Comparison of ENCODE assay signal across 26 cellular contexts in the genomic region with DNA sequence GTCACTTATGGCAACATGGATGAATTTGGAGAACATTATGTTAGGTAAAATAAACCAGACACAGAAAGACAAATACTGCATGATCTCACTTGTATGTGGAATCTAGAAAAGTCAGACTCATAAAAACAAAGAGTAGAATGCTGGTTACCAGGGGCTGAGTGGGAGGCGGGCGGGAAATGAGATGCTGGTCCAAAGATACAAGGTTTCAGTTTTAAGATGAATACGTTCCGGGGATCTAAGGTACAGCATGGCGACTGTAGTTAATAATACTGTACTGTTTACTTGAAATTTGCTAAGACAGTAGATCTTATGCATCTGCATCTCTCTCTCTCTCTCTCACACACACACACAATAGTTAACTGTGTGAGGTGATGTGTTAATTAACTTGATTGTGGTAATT. TPM values are rescaled to one million over a fixed set of nuclear protein-coding genes. Genes with fewer than 3 reads are reported as not detected.
DNase-seq lines count a peak whose midpoint lies in the region; ATAC-seq lines count a peak whose summit lies in the region.
"Had no signal": no experiment of that assay in that cellular context is flagged by ENCODE, and none has a peak within 500 bp of the region (broad histone marks: within the 10 kb centered on the region; RNA-seq: fewer than 3 reads in every experiment).

No MANE protein-coding gene starts in this region.

- CTCF ChIA-PET in activated naive CD4-positive, alpha-beta T cell treated with anti-CD3 and anti-CD28 coated beads, Interleukin-2, amount 10 ng/mL, durations not matched to agents 7 days and 5 days (lab: Charles Lee) = interaction anchor here (2.2 kb wide), 1 partner anchor 14 kb away, joined by 7 read pairs; no protein-coding TSS in a partner anchor

- peak; percentile 70 to 71 for ATAC-seq in activated CD4-positive, CD25-positive, alpha-beta regulatory T cell treated with anti-CD3 and anti-CD28 coated beads, Interleukin-2, amount 50 U/mL, for 24 hours
- ATAC-seq in activated naive CD4-positive, alpha-beta T cell treated with anti-CD3 and anti-CD28 coated beads, Interleukin-2, amount 50 U/mL, for 72 hours = peak; percentile 30 to 83
- peak; percentile 20 for ATAC-seq in activated naive CD8-positive, alpha-beta T cell treated with anti-CD3 and anti-CD28 coated beads, Interleukin-2, amount 50 U/mL, for 24 hours
- peak; percentile 16 for ATAC-seq in stimulated activated naive CD8-positive, alpha-beta T cell treated with anti-CD3 and anti-CD28 coated beads, Interleukin-15, Interleukin-2, amounts not matched to agents 100 U/mL and 50 U/mL, for 24 hours
- ATAC-seq in HG03439 (IDR thresholded peaks at IDR 0.05; ENCODE audit: unreplicated experiment) = no peak
- ATAC-seq: effector memory CD8-positive, alpha-beta T cell; GM12878; GM23338; sciatic nerve had no signal

- H3K27ac Mint-ChIP-seq in activated naive CD4-positive, alpha-beta T cell treated with anti-CD3 and anti-CD28 coated beads, Interleukin-2, amount 50 U/mL, for 72 hours = peak overlapping the region in 1 of 2 donors; percentile 7
- no peak overlapping the region for H3K27ac Mint-ChIP-seq in activated naive CD4-positive, alpha-beta T cell treated with anti-CD3 and anti-CD28 coated beads, Interleukin-2, amount 10 ng/mL, durations not matched to agents 7 days and 5 days
- no peak overlapping the region for H3K27ac Mint-ChIP-seq in activated naive CD8-positive, alpha-beta T cell treated with anti-CD3 and anti-CD28 coated beads, Interleukin-2, amount 50 U/mL, for 24 hours
- H3K27ac Mint-ChIP-seq: CD4-positive, alpha-beta T cell; GM23338; HFFc6; mesothelial cell of epicardium; naive B cell had no signal

- H3K27me3 Mint-ChIP-seq in activated naive CD4-positive, alpha-beta T cell treated with anti-CD3 and anti-CD28 coated beads, Interleukin-2, amount 10 ng/mL, durations not matched to agents 7 days and 5 days = peaks cover 2% of the 10 kb centered on the region
- H3K27me3 Mint-ChIP-seq in activated naive CD8-positive, alpha-beta T cell treated with anti-CD3 and anti-CD28 coated beads, Interleukin-2, amount 50 U/mL, for 24 hours = no peaks in the 10 kb centered on the region
- H3K27me3 Mint-ChIP-seq: CD4-positive, alpha-beta T cell had no signal

- peaks cover 6 to 11% of the 10 kb centered on the region in 2 donors for H3K36me3 Mint-ChIP-seq in activated naive CD4-positive, alpha-beta T cell treated with anti-CD3 and anti-CD28 coated beads, Interleukin-2, amount 50 U/mL, for 72 hours
- H3K36me3 Mint-ChIP-seq in activated naive CD4-positive, alpha-beta T cell treated with anti-CD3 and anti-CD28 coated beads, Interleukin-2, amount 10 ng/mL, durations not matched to agents 7 days and 5 days = peaks cover 9% of the 10 kb centered on the region
- no peaks in the 10 kb centered on the region for H3K36me3 Mint-ChIP-seq in activated naive CD8-positive, alpha-beta T cell treated with anti-CD3 and anti-CD28 coated beads, Interleukin-2, amount 50 U/mL, for 24 hours (ENCODE audit: low read depth)
- H3K36me3 Mint-ChIP-seq: activated naive CD4-positive, alpha-beta T cell treated with anti-CD3 and anti-CD28 coated beads, Interleukin-2, amount 50 U/mL, for 24 hours; mesothelial cell of epicardium; naive B cell had no signal

- peaks cover 7 to 11% of the 10 kb centered on the region in 2 donors for H3K9me3 Mint-ChIP-seq in activated naive CD4-positive, alpha-beta T cell treated with anti-CD3 and anti-CD28 coated beads, Interleukin-2, amount 50 U/mL, for 72 hours
- H3K9me3 Mint-ChIP-seq in activated naive CD4-positive, alpha-beta T cell treated with anti-CD3 and anti-CD28 coated beads, Interleukin-2, amount 10 ng/mL, durations not matched to agents 7 days and 5 days = peaks cover 12% of the 10 kb centered on the region
- H3K9me3 Mint-ChIP-seq in activated naive CD8-positive, alpha-beta T cell treated with anti-CD3 and anti-CD28 coated beads, Interleukin-2, amount 50 U/mL, for 24 hours = no peaks in the 10 kb centered on the region
- H3K9me3 Mint-ChIP-seq: activated naive CD4-positive, alpha-beta T cell treated with anti-CD3 and anti-CD28 coated beads, Interleukin-2, amount 50 U/mL, for 24 hours; CD4-positive, alpha-beta T cell; effector memory CD8-positive, alpha-beta T cell; GM23338; mesothelial cell of epicardium; naive B cell had no signal

- H3K4me1 Mint-ChIP-seq in activated naive CD4-positive, alpha-beta T cell treated with anti-CD3 and anti-CD28 coated beads, Interleukin-2, amount 10 ng/mL, durations not matched to agents 7 days and 5 days = peaks cover 68% of the 10 kb centered on the region
- H3K4me1 Mint-ChIP-seq in activated naive CD8-positive, alpha-beta T cell treated with anti-CD3 and anti-CD28 coated beads, Interleukin-2, amount 50 U/mL, for 24 hours = peaks cover 36% of the 10 kb centered on the region
- H3K4me1 Mint-ChIP-seq: GM23338 had no signal

- DNase-seq in activated CD4-positive, CD25-positive, alpha-beta regulatory T cell (lab: John Stamatoyannopoulos, UW) = no peak
- no peak for DNase-seq in activated naive CD4-positive, alpha-beta T cell treated with anti-CD3 and anti-CD28 coated beads, Interleukin-2, amount 50 U/mL, for 72 hours (ENCODE audit: low spot score in 2 of 2)
- DNase-seq in activated naive CD4-positive, alpha-beta T cell treated with anti-CD3 and anti-CD28 coated beads, Interleukin-2, amount 10 ng/mL, durations not matched to agents 7 days and 5 days = no peak
- no peak for DNase-seq in activated naive CD8-positive, alpha-beta T cell treated with anti-CD3 and anti-CD28 coated beads, Interleukin-2, amount 50 U/mL, for 24 hours
- DNase-seq in stimulated activated naive CD8-positive, alpha-beta T cell treated with anti-CD3 and anti-CD28 coated beads, Interleukin-15, Interleukin-2, amounts not matched to agents 100 U/mL and 50 U/mL, for 24 hours = no peak
- DNase-seq in GF-D8 (lab: John Stamatoyannopoulos, UW) = no peak
- DNase-seq: CD4-positive, alpha-beta T cell; cortex of kidney; effector memory CD8-positive, alpha-beta T cell; erythroblast; HFFc6; MM.1S; naive B cell; NCI-H2029 treated with DMSO at 0.1 percent for 48 hours; NCI-H526; SHP77; T-helper 9 cell; testis had no signal

- no peak overlapping the region for H3K4me3 Mint-ChIP-seq in activated naive CD4-positive, alpha-beta T cell treated with anti-CD3 and anti-CD28 coated beads, Interleukin-2, amount 10 ng/mL, durations not matched to agents 7 days and 5 days
- no peak overlapping the region for H3K4me3 Mint-ChIP-seq in activated naive CD8-positive, alpha-beta T cell treated with anti-CD3 and anti-CD28 coated beads, Interleukin-2, amount 50 U/mL, for 24 hours
- H3K4me3 Mint-ChIP-seq: activated naive CD4-positive, alpha-beta T cell treated with anti-CD3 and anti-CD28 coated beads, Interleukin-2, amount 50 U/mL, for 24 hours; CD4-positive, alpha-beta T cell; GM23338; HFFc6; mesothelial cell of epicardium; naive B cell had no signal

RNA-seq across cellular contexts. Expression of gene FAM110C, which starts 14.2 kb away (rescaled TPM):
- total RNA-seq in activated naive CD4-positive, alpha-beta T cell treated with anti-CD3 and anti-CD28 coated beads, Interleukin-2, amount 50 U/mL, for 72 hours = 1 to 10 TPM in 1 of 2 donors, under 1 TPM in 1; 0.48 to 2.1 TPM
- total RNA-seq: fibroblast of villous mesenchyme, GM12878, HFFc6 had no signal
